Comparison of ENCODE assay signal across 22 cellular contexts in the genomic region with DNA sequence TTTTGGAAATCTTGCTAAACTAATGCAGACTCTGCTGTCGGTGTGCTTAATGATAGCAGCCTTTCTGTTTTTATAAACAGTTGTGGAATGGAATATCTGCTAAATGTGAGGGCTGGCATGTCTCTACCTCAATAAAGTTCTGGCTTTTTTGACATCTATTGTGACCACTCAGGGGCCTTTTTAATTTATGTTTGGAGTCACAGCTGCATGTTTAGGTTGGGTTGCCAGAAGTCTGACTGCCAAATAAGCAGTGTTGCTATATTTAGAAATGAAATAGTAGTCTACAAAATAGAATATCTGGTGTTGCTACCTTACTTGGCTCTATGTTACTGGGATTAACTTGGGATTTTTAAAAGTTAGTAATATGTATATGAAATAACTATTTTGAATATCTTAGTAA.
"Had no signal": no experiment of that assay in that cellular context is flagged by ENCODE, and none has a peak within 500 bp of the region (broad histone marks: within the 10 kb centered on the region; RNA-seq: fewer than 3 reads in every experiment).

No MANE protein-coding gene starts in this region.

- H3K4me3 Mint-ChIP-seq: activated CD4-positive, alpha-beta T cell treated with anti-CD3 and anti-CD28 coated beads for 36 hours; activated naive CD8-positive, alpha-beta T cell treated with anti-CD3 and anti-CD28 coated beads, Interleukin-2, amount 10 ng/mL, durations not matched to agents 7 days and 5 days; immature natural killer cell; nephron; stimulated activated effector memory CD8-positive, alpha-beta T cell treated with anti-CD3 and anti-CD28 coated beads, Interleukin-12 subunit alpha, Interleukin-12 subunit beta, amount 100 ng/mL, for 72 hours; T-helper 2 cell treated with Interferon-gamma antibody and Interleukin-4, amounts not matched to agents 5 μg/mL and 100 μg/mL, for 36 hours; type B pancreatic cell; WTC11 had no signal

- H3K36me3 ChIP-seq: lower lobe of right lung, stomach had no signal

- H3K9me3 ChIP-seq: lower lobe of right lung, stomach, testis had no signal

- H3K27ac ChIP-seq: lower lobe of right lung, testis had no signal

- H3K27me3 ChIP-seq: stomach, testis had no signal

- H3K36me3 Mint-ChIP-seq: activated naive CD8-positive, alpha-beta T cell treated with anti-CD3 and anti-CD28 coated beads, Interleukin-2, amount 10 ng/mL, durations not matched to agents 7 days and 5 days; stimulated activated effector memory CD8-positive, alpha-beta T cell treated with anti-CD3 and anti-CD28 coated beads, Interleukin-12 subunit alpha, Interleukin-12 subunit beta, amount 100 ng/mL, for 72 hours had no signal

- FAIRE-seq: TTC549 had no signal

- ATAC-seq: activated CD4-positive, alpha-beta T cell treated with anti-CD3 and anti-CD28 coated beads for 36 hours; lower lobe of right lung; stimulated activated effector memory CD8-positive, alpha-beta T cell treated with anti-CD3 and anti-CD28 coated beads, Interleukin-12 subunit alpha, Interleukin-12 subunit beta, amount 100 ng/mL, for 72 hours; WTC11 had no signal

- H3K27ac Mint-ChIP-seq: activated CD4-positive, alpha-beta T cell treated with anti-CD3 and anti-CD28 coated beads for 36 hours; activated naive CD8-positive, alpha-beta T cell treated with anti-CD3 and anti-CD28 coated beads, Interleukin-2, amount 10 ng/mL, durations not matched to agents 7 days and 5 days; immature natural killer cell; nephron; stimulated activated effector memory CD8-positive, alpha-beta T cell treated with anti-CD3 and anti-CD28 coated beads, Interleukin-12 subunit alpha, Interleukin-12 subunit beta, amount 100 ng/mL, for 72 hours; T-helper 2 cell treated with Interferon-gamma antibody and Interleukin-4, amounts not matched to agents 5 μg/mL and 100 μg/mL, for 36 hours; type B pancreatic cell; WTC11 had no signal

- H3K9me3 Mint-ChIP-seq: nephron; T-helper 2 cell treated with Interferon-gamma antibody and Interleukin-4, amounts not matched to agents 5 μg/mL and 100 μg/mL, for 36 hours had no signal

- H3K4me2 ChIP-seq: smooth muscle cell had no signal

- H3K4me1 Mint-ChIP-seq: activated CD4-positive, alpha-beta T cell treated with anti-CD3 and anti-CD28 coated beads for 36 hours; activated naive CD8-positive, alpha-beta T cell treated with anti-CD3 and anti-CD28 coated beads, Interleukin-2, amount 10 ng/mL, durations not matched to agents 7 days and 5 days; immature natural killer cell; stimulated activated effector memory CD8-positive, alpha-beta T cell treated with anti-CD3 and anti-CD28 coated beads, Interleukin-12 subunit alpha, Interleukin-12 subunit beta, amount 100 ng/mL, for 72 hours; WTC11 had no signal

- H3K4me1 ChIP-seq: lower lobe of right lung, testis had no signal

- H3K4me3 ChIP-seq: lower lobe of right lung, smooth muscle cell, stomach, testis had no signal

- DNase-seq: activated CD4-positive, alpha-beta T cell treated with anti-CD3 and anti-CD28 coated beads for 36 hours; activated CD4-positive, alpha-beta T cell treated with anti-CD3 and anti-CD28 coated beads, Interleukin-2, amount 50 U/mL, for 48 hours; activated naive CD4-positive, alpha-beta T cell; activated naive CD8-positive, alpha-beta T cell treated with anti-CD3 and anti-CD28 coated beads, Interleukin-2, amount 10 ng/mL, durations not matched to agents 7 days and 5 days; activated T-cell treated with anti-CD3 and anti-CD28 coated beads for 4 hours; amygdala; caudate nucleus; foreskin melanocyte; immature natural killer cell; kidney glomerular epithelial cell; lower lobe of right lung; retina; stimulated activated CD4-positive, alpha-beta T cell treated with anti-CD3 and anti-CD28 coated beads, Interleukin-4, amount 100 ng/mL, for 24 hours; stomach; testis had no signal

- H3K27me3 Mint-ChIP-seq: activated CD4-positive, alpha-beta T cell treated with anti-CD3 and anti-CD28 coated beads for 36 hours; type B pancreatic cell had no signal
